In genomic region chr1:150138044-150138443, GRCh38 we compare ENCODE assay signal across 21 cellular contexts.
"Had no signal": no experiment of that assay in that cellular context is flagged by ENCODE, and none has a peak within 500 bp of the region (broad histone marks: within the 10 kb centered on the region; RNA-seq: fewer than 3 reads in every experiment).

No MANE protein-coding gene starts in this region.

- H2AFZ ChIP-seq: neural progenitor cell, parathyroid adenoma had no signal

- H3K36me3 ChIP-seq: neural progenitor cell, thyroid gland had no signal

- H3K9me3 ChIP-seq: esophagus squamous epithelium, gastroesophageal sphincter, mucosa of descending colon, thyroid gland had no signal

- H3K4me3 ChIP-seq: esophagus squamous epithelium, gastroesophageal sphincter, mucosa of descending colon, neural progenitor cell, thyroid gland had no signal

- H3K9ac ChIP-seq: neural progenitor cell, parathyroid adenoma had no signal

- DNase-seq: cortex of kidney; effector memory CD8-positive, alpha-beta T cell; erythroblast; esophagus squamous epithelium; foreskin keratinocyte; glutamatergic neuron; hypothalamus; mesenchymal stem cell; mucosa of descending colon; naive B cell; small intestine; stimulated activated CD4-positive, alpha-beta T cell treated with anti-CD3 and anti-CD28 coated beads, Interleukin-1b, Interleukin-23, amount 100 ng/mL, for 48 hours; stimulated activated CD4-positive, alpha-beta T cell treated with anti-CD3 and anti-CD28 coated beads, Interleukin-4, amount 100 ng/mL, for 1 hour; stimulated activated CD8-positive, alpha-beta memory T cell treated with anti-CD3 and anti-CD28 coated beads, Interleukin-4, amount 100 ng/mL, for 48 hours; stimulated activated naive CD4-positive, alpha-beta T cell; stimulated activated naive CD8-positive, alpha-beta T cell treated with anti-CD3 and anti-CD28 coated beads, Interleukin-15, amount 100 ng/mL, for 72 hours; thyroid gland had no signal

- H3K4me2 ChIP-seq: neural progenitor cell had no signal

- H3K4me1 ChIP-seq: esophagus squamous epithelium, foreskin keratinocyte, gastroesophageal sphincter, neural progenitor cell, parathyroid adenoma, thyroid gland had no signal

- ATAC-seq: effector memory CD8-positive, alpha-beta T cell; foreskin keratinocyte; gastroesophageal sphincter; mucosa of descending colon; sciatic nerve; stimulated activated naive CD8-positive, alpha-beta T cell treated with anti-CD3 and anti-CD28 coated beads, Interleukin-15, amount 100 ng/mL, for 72 hours had no signal

- H3K27ac ChIP-seq: esophagus squamous epithelium, foreskin keratinocyte, gastroesophageal sphincter, neural progenitor cell, parathyroid adenoma, thyroid gland had no signal

- H3K79me2 ChIP-seq: parathyroid adenoma had no signal

- H3K27me3 ChIP-seq: esophagus squamous epithelium, foreskin keratinocyte, gastroesophageal sphincter, neural progenitor cell, thyroid gland had no signal
